8 cellular contexts compared by ENCODE assay signal in genomic region chr16:14070555-14070876, GRCh38. TPM values are rescaled to one million over a fixed set of nuclear protein-coding genes. Genes with fewer than 3 reads are reported as not detected.
A peak's percentile ranks its signal among the peaks of the same experiment; 100 is the strongest.
DNase-seq lines count a peak whose midpoint lies in the region; ATAC-seq and TF ChIP-seq lines count a peak whose summit lies in the region.

No MANE protein-coding gene starts in this region.

- H3K27ac Mint-ChIP-seq in activated T-cell treated with anti-CD3 and anti-CD28 coated beads, Interleukin-2, amount 50 U/mL, for 72 hours: peak overlapping the region; percentile 83

- H4K20me1 ChIP-seq in smooth muscle cell (ENCODE audit: low read depth): peaks cover 12% of the 10 kb centered on the region

- H2AFZ ChIP-seq in smooth muscle cell (ENCODE audit: low read depth): peak overlapping the region; percentile 98

- H3K36me3 ChIP-seq in SJSA1 (peaks cover 9% of the 10 kb centered on the region), smooth muscle cell (ENCODE audit: low read depth) (no peaks in the 10 kb centered on the region)

- H3K9me3 ChIP-seq in SJSA1 (replicated peaks): no peaks in the 10 kb centered on the region
- H3K9me3 ChIP-seq in smooth muscle cell (replicated peaks; ENCODE audit: low read depth): no peaks in the 10 kb centered on the region

- H3K4me3 Mint-ChIP-seq in activated T-cell treated with anti-CD3 and anti-CD28 coated beads, Interleukin-2, amount 50 U/mL, for 72 hours: peak overlapping the region; percentile 91 to 94

- WGBS in smooth muscle cell (ENCODE audit: low lambda C conversion rate): 29% methylated on average over 4 of the region's 4 CpGs

- H3K36me3 Mint-ChIP-seq in activated T-cell treated with anti-CD3 and anti-CD28 coated beads, Interleukin-2, amount 50 U/mL, for 72 hours (ENCODE audit: insufficient read depth in 2 of 2): no peaks in the 10 kb centered on the region

- TF ChIP-seq CTCF in foreskin keratinocyte (conservative IDR thresholded peaks at IDR 0.05) (no peak), smooth muscle cell (IDR thresholded peaks at IDR 0.05; ENCODE audit: borderline replicate concordance, insufficient read depth, poor library complexity, severe bottlenecking) (no peak)

- H3K4me1 ChIP-seq in SJSA1 (replicated peaks) (peaks cover 5% of the 10 kb centered on the region), foreskin keratinocyte (peaks cover 8% of the 10 kb centered on the region), smooth muscle cell (ENCODE audit: low read depth) (peaks cover 5% of the 10 kb centered on the region)

- peak overlapping the region; percentile 100 for H3K4me2 ChIP-seq in smooth muscle cell

- H3K27ac ChIP-seq in SJSA1 (no peak overlapping the region), foreskin keratinocyte (peak overlapping the region; percentile 72), smooth muscle cell (ENCODE audit: low read depth) (no peak overlapping the region)

- H3K9me3 Mint-ChIP-seq in activated T-cell treated with anti-CD3 and anti-CD28 coated beads, Interleukin-2, amount 50 U/mL, for 72 hours: no peaks in the 10 kb centered on the region

- H3K79me2 ChIP-seq in smooth muscle cell (ENCODE audit: low read depth): peaks cover 42% of the 10 kb centered on the region

- peak overlapping the region; percentile 88 for H3K4me3 ChIP-seq in SJSA1
- H3K4me3 ChIP-seq in smooth muscle cell: peak overlapping the region; percentile 96

- H3K27me3 ChIP-seq in SJSA1 (replicated peaks): no peaks in the 10 kb centered on the region
- no peaks in the 10 kb centered on the region for H3K27me3 ChIP-seq in foreskin keratinocyte
- no peaks in the 10 kb centered on the region for H3K27me3 ChIP-seq in smooth muscle cell (ENCODE audit: low read depth)

- DNase-seq in activated T-cell treated with anti-CD3 and anti-CD28 coated beads, Interleukin-2, amount 50 U/mL, for 72 hours: no peak
- no peak for DNase-seq in activated T-cell treated with anti-CD3 and anti-CD28 coated beads, Interleukin-2, amount 50 U/mL, for 1 hour
- DNase-seq in SJSA1 (ENCODE audit: low read depth in 1 of 2, low spot score in 2 of 2) (no peak), foreskin keratinocyte (no peak), smooth muscle cell (lab: John Stamatoyannopoulos, UW; ENCODE audit: unreplicated experiment) (no peak), NCI-H1436 (lab: John Stamatoyannopoulos, UW) (no peak), OCI-M1 (lab: John Stamatoyannopoulos, UW) (no peak)

- ATAC-seq in activated T-cell treated with anti-CD3 and anti-CD28 coated beads, Interleukin-2, amount 50 U/mL, for 72 hours (replicated peaks in 1 of 2): no peak
- peak; percentile 18 for ATAC-seq in foreskin keratinocyte
- ATAC-seq in GM18867 (IDR thresholded peaks at IDR 0.05; ENCODE audit: unreplicated experiment): no peak

- peak overlapping the region; percentile 91 for H3K9ac ChIP-seq in smooth muscle cell (ENCODE audit: low read depth)

- H3K27me3 Mint-ChIP-seq in activated T-cell treated with anti-CD3 and anti-CD28 coated beads, Interleukin-2, amount 50 U/mL, for 72 hours (ENCODE audit: low read depth): no peaks in the 10 kb centered on the region

- H3K4me1 Mint-ChIP-seq in activated T-cell treated with anti-CD3 and anti-CD28 coated beads, Interleukin-2, amount 50 U/mL, for 72 hours (ENCODE audit: low read depth): peaks cover 19% of the 10 kb centered on the region

- H3F3A ChIP-seq in smooth muscle cell (ENCODE audit: low read depth): no peaks in the 10 kb centered on the region

RNA-seq across cellular contexts. Expression of gene MRTFB, which starts 0.6 kb away (rescaled TPM):
- total RNA-seq in activated T-cell treated with anti-CD3 and anti-CD28 coated beads, Interleukin-2, amount 50 U/mL, for 72 hours: 10 to 100 TPM; 22.5 to 27.1 TPM
- 7.0 and 12.1 TPM in 2 replicates for total RNA-seq in SJSA1 (2014; rRNA removed; shearing (Covaris generic))
- 13.6 and 14.5 TPM in 2 replicates for total RNA-seq in foreskin keratinocyte
- 2.1 and 2.5 TPM in 2 replicates for polyA plus RNA-seq in foreskin keratinocyte
- 20.7 and 22.6 TPM in 2 replicates for total RNA-seq in smooth muscle cell
- polyA plus RNA-seq in smooth muscle cell: 6.8 and 9.7 TPM in 2 replicates
